36 cellular contexts compared by ENCODE assay signal in the genomic region with DNA sequence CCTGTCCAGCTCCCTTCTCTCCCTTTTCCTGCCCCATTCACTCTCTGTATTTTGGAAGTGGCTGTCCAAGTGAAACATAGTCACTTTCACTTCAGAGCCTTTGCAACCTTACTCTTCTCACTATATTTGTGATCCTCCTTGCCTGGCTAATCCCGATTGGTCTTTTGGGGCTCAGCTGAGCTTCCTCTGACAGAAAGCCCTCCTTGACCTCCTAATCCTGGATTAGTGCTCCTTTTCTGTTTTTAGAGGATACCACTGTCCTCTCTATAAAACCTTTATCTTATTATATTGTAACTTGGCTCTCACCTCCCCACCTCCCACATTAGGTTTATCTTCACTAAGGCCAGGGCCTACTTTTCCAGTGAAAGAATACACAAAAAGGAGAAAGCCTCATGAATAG.
"Had no signal": no experiment of that assay in that cellular context is flagged by ENCODE, and none has a peak within 500 bp of the region (broad histone marks: within the 10 kb centered on the region; RNA-seq: fewer than 3 reads in every experiment).

No MANE protein-coding gene starts in this region.

- H3K4me1 Mint-ChIP-seq: activated CD4-positive, alpha-beta T cell treated with anti-CD3 and anti-CD28 coated beads for 36 hours; activated naive CD4-positive, alpha-beta T cell treated with anti-CD3 and anti-CD28 coated beads, Interleukin-2, amount 10 ng/mL, durations not matched to agents 7 days and 5 days had no signal

- H3K27me3 Mint-ChIP-seq: activated naive CD4-positive, alpha-beta T cell treated with anti-CD3 and anti-CD28 coated beads, Interleukin-2, amount 10 ng/mL, durations not matched to agents 7 days and 5 days; brain had no signal

- ATAC-seq: activated CD4-positive, alpha-beta T cell treated with anti-CD3 and anti-CD28 coated beads for 36 hours; activated CD4-positive, CD25-positive, alpha-beta regulatory T cell treated with anti-CD3 and anti-CD28 coated beads, Interleukin-2, amount 50 U/mL, for 24 hours; activated naive CD8-positive, alpha-beta T cell treated with anti-CD3 and anti-CD28 coated beads, Interleukin-2, amount 50 U/mL, for 24 hours; activated T-cell treated with anti-CD3 and anti-CD28 coated beads, Interleukin-2, amount 50 U/mL, for 4 hours; PC-3; WTC11 had no signal

- H3K27ac ChIP-seq: Peyer's patch, SJSA1 had no signal

- H3K27me3 ChIP-seq: Peyer's patch had no signal

- H3K4me3 Mint-ChIP-seq: activated CD4-positive, alpha-beta T cell treated with anti-CD3 and anti-CD28 coated beads for 36 hours; activated CD4-positive, alpha-beta T cell treated with anti-CD3 and anti-CD28 coated beads, Interleukin-2, amount 10 ng/mL, durations not matched to agents 7 days and 5 days; activated naive CD4-positive, alpha-beta T cell treated with anti-CD3 and anti-CD28 coated beads, Interleukin-2, amount 10 ng/mL, durations not matched to agents 7 days and 5 days; activated naive CD8-positive, alpha-beta T cell; activated naive CD8-positive, alpha-beta T cell treated with anti-CD3 and anti-CD28 coated beads, Interleukin-2, amount 50 U/mL, for 24 hours; activated T-cell treated with anti-CD3 and anti-CD28 coated beads, Interleukin-2, amount 50 U/mL, for 4 hours; activated T-helper 1 cell treated with anti-CD3 and anti-CD28 coated beads, Interleukin-12 subunit alpha, Interleukin-12 subunit beta, Interleukin-2, Interleukin-4 antibody, amounts not matched to agents 30 ng/mL and 10 ng/mL and 1 ng/mL, durations not matched to agents 14 hours and 24 hours and 36 hours; brain; T-helper 1 cell treated with Interleukin-12 subunit alpha and Interleukin-12 subunit beta and Interleukin-4 antibody, amounts not matched to agents 30 μg/mL and 1 μg/mL, for 36 hours; T-helper 2 cell treated with Interferon-gamma antibody and Interleukin-4, amounts not matched to agents 5 μg/mL and 100 μg/mL, for 36 hours; WTC11 had no signal

- H3K4me1 ChIP-seq: Peyer's patch, SJSA1 had no signal

- H3K4me3 ChIP-seq: Peyer's patch, SJSA1 had no signal

- H3K9me3 Mint-ChIP-seq: activated CD4-positive, alpha-beta T cell treated with anti-CD3 and anti-CD28 coated beads, Interleukin-2, amount 10 ng/mL, durations not matched to agents 7 days and 5 days; activated naive CD4-positive, alpha-beta T cell treated with anti-CD3 and anti-CD28 coated beads, Interleukin-2, amount 10 ng/mL, durations not matched to agents 7 days and 5 days; activated naive CD8-positive, alpha-beta T cell treated with anti-CD3 and anti-CD28 coated beads, Interleukin-2, amount 50 U/mL, for 24 hours; activated T-cell treated with anti-CD3 and anti-CD28 coated beads, Interleukin-2, amount 50 U/mL, for 4 hours; activated T-helper 1 cell treated with anti-CD3 and anti-CD28 coated beads, Interleukin-12 subunit alpha, Interleukin-12 subunit beta, Interleukin-2, Interleukin-4 antibody, amounts not matched to agents 30 ng/mL and 10 ng/mL and 1 ng/mL, durations not matched to agents 14 hours and 24 hours and 36 hours; brain; T-helper 1 cell treated with Interleukin-12 subunit alpha and Interleukin-12 subunit beta and Interleukin-4 antibody, amounts not matched to agents 30 μg/mL and 1 μg/mL, for 36 hours; T-helper 2 cell treated with Interferon-gamma antibody and Interleukin-4, amounts not matched to agents 5 μg/mL and 100 μg/mL, for 36 hours; WTC11 had no signal

- H3K27ac Mint-ChIP-seq: activated CD4-positive, alpha-beta T cell treated with anti-CD3 and anti-CD28 coated beads for 36 hours; activated CD4-positive, alpha-beta T cell treated with anti-CD3 and anti-CD28 coated beads, Interleukin-2, amount 10 ng/mL, durations not matched to agents 7 days and 5 days; activated naive CD4-positive, alpha-beta T cell treated with anti-CD3 and anti-CD28 coated beads, Interleukin-2, amount 10 ng/mL, durations not matched to agents 7 days and 5 days; activated naive CD8-positive, alpha-beta T cell; activated naive CD8-positive, alpha-beta T cell treated with anti-CD3 and anti-CD28 coated beads, Interleukin-2, amount 50 U/mL, for 24 hours; activated T-helper 1 cell treated with anti-CD3 and anti-CD28 coated beads, Interleukin-12 subunit alpha, Interleukin-12 subunit beta, Interleukin-2, Interleukin-4 antibody, amounts not matched to agents 30 ng/mL and 10 ng/mL and 1 ng/mL, durations not matched to agents 14 hours and 24 hours and 36 hours; brain; T-helper 1 cell treated with Interleukin-12 subunit alpha and Interleukin-12 subunit beta and Interleukin-4 antibody, amounts not matched to agents 30 μg/mL and 1 μg/mL, for 36 hours; T-helper 2 cell treated with Interferon-gamma antibody and Interleukin-4, amounts not matched to agents 5 μg/mL and 100 μg/mL, for 36 hours; WTC11 had no signal

- H3K9me3 ChIP-seq: Peyer's patch, SJSA1, SK-N-SH had no signal

- DNase-seq: activated CD4-positive, alpha-beta T cell treated with anti-CD3 and anti-CD28 coated beads for 36 hours; activated CD4-positive, alpha-beta T cell treated with anti-CD3 and anti-CD28 coated beads, Interleukin-2, amount 10 ng/mL, durations not matched to agents 7 days and 5 days; activated CD4-positive, alpha-beta T cell treated with anti-CD3 and anti-CD28 coated beads, Interleukin-2, amount 50 U/mL, for 48 hours; activated CD8-positive, alpha-beta memory T cell treated with anti-CD3 and anti-CD28 coated beads, Interleukin-2, amount 50 U/mL, for 4 hours; activated naive CD4-positive, alpha-beta T cell treated with anti-CD3 and anti-CD28 coated beads, Interleukin-2, amount 10 ng/mL, durations not matched to agents 7 days and 5 days; activated naive CD8-positive, alpha-beta T cell treated with anti-CD3 and anti-CD28 coated beads, Interleukin-2, amount 50 U/mL, for 24 hours; activated T-cell treated with anti-CD3 and anti-CD28 coated beads for 4 hours; activated T-cell treated with anti-CD3 and anti-CD28 coated beads, Interleukin-2, amount 50 U/mL, for 4 hours; anterior cingulate cortex; caudate nucleus; cerebellar nuclear complex; KG1; MM.1S; MV-4-11; NCI-H1092; NCI-H1436 treated with DMSO at 0.1 percent for 48 hours; NCI-H1694 treated with DMSO at 0.1 percent for 48 hours; NCI-H2029 treated with DMSO at 0.1 percent for 48 hours; NCI-H2107; NCI-H2171; NCI-H510A; NCI-H69; NK-92 treated with Interleukin-12 subunit alpha and Interleukin-12 subunit beta, amount 100 ng/mL, for 24 hours; PC-3; Peyer's patch; RPMI8226; SHP77 treated with DMSO at 0.1 percent for 48 hours; SK-N-SH had no signal

- H3K36me3 ChIP-seq: Peyer's patch, SJSA1 had no signal

- H3K36me3 Mint-ChIP-seq: activated naive CD4-positive, alpha-beta T cell treated with anti-CD3 and anti-CD28 coated beads, Interleukin-2, amount 10 ng/mL, durations not matched to agents 7 days and 5 days; activated naive CD8-positive, alpha-beta T cell; brain; WTC11 had no signal
